Comparison of ENCODE assay signal across 9 cellular contexts in the genomic region with DNA sequence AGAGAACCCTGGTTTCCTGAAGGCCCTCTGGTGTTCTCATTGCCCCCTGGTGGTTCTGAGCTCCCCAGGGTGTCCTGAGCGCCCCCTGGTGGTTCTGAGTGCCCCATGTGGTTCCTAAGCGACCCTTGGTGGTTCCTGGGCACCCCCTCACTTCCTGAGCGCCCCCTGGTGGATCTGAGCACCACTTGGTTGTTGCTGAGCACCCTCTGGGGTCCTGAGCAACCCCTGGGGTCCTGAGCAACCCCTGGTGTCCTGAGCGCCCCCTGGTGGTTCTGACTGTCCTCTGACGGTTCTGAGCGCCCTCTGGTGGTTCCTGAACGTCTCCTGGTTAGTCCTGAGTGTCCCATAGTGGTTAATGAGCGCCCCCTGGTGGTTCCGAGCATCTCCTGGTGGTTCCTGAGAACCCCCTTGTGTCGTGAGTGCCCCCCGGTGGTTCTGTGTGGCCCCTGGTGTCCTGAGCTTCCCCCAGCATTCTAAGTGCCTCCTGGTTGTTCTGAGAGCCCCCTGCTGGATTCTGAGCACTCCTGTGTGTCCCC.
DNase-seq lines count a peak whose midpoint lies in the region; ATAC-seq and TF ChIP-seq lines count a peak whose summit lies in the region.
"Had no signal": no experiment of that assay in that cellular context is flagged by ENCODE, and none has a peak within 500 bp of the region (broad histone marks: within the 10 kb centered on the region; RNA-seq: fewer than 3 reads in every experiment).

No MANE protein-coding gene starts in this region.

- no peaks in the 10 kb centered on the region for H3K4me1 Mint-ChIP-seq in CD4-positive, alpha-beta memory T cell
- no peaks in the 10 kb centered on the region for H3K4me1 Mint-ChIP-seq in natural killer cell

- intact Hi-C loops in CD4-positive, alpha-beta memory T cell (cut with micrococcal nuclease): no loop called here
- intact Hi-C loops in natural killer cell (cut with micrococcal nuclease) (no loop called here), left lung (cut with DNase I) (no loop called here)

- ATAC-seq in natural killer cell: peak in 2 of 3 donors; percentile 38 to 39
- no peak for ATAC-seq in esophagus mucosa
- no peak for ATAC-seq in HG02938 (IDR thresholded peaks at IDR 0.05; ENCODE audit: unreplicated experiment)
- ATAC-seq in HG02973 (IDR thresholded peaks at IDR 0.05; ENCODE audit: unreplicated experiment): no peak
- ATAC-seq in left lung: no peak

- no peaks in the 10 kb centered on the region for H3K9me3 ChIP-seq in CD4-positive, alpha-beta memory T cell (ENCODE audit: control insufficient read depth in 1 of 2, low read length in 2 of 2)
- H3K9me3 ChIP-seq in left lung: no peaks in the 10 kb centered on the region

- H3K36me3 Mint-ChIP-seq in CD4-positive, alpha-beta memory T cell: no peaks in the 10 kb centered on the region
- H3K36me3 Mint-ChIP-seq in natural killer cell: no peaks in the 10 kb centered on the region

- no peak overlapping the region for H3K4me3 Mint-ChIP-seq in CD4-positive, alpha-beta memory T cell
- no peak overlapping the region for H3K4me3 Mint-ChIP-seq in natural killer cell

- no peaks in the 10 kb centered on the region for H3K27me3 ChIP-seq in CD4-positive, alpha-beta memory T cell (ENCODE audit: insufficient read depth, low read length)
- no peaks in the 10 kb centered on the region for H3K27me3 ChIP-seq in left lung

- no peaks in the 10 kb centered on the region for H3K36me3 ChIP-seq in CD4-positive, alpha-beta memory T cell (ENCODE audit: insufficient read depth, low read length)
- H3K36me3 ChIP-seq in left lung: no peaks in the 10 kb centered on the region

- H3K27ac ChIP-seq in CD4-positive, alpha-beta memory T cell (ENCODE audit: low read depth, low read length): no peak overlapping the region
- H3K27ac ChIP-seq in left lung: no peak overlapping the region
- H3K27ac ChIP-seq: skin epidermis had no signal

- no peak overlapping the region for H3K4me3 ChIP-seq in CD4-positive, alpha-beta memory T cell (ENCODE audit: low read length in 2 of 2)
- no peak overlapping the region for H3K4me3 ChIP-seq in left lung
- H3K4me3 ChIP-seq: skin epidermis had no signal

- CTCF ChIA-PET in CD4-positive, alpha-beta memory T cell (lab: Charles Lee; ENCODE audit: partially characterized antibody): no interaction called here
- CTCF ChIA-PET in HEK293T (lab: Yijun Ruan, JAX): interaction anchor here (0.5 kb wide), 1 partner anchor 1032 kb away, joined by 7 read pairs; no protein-coding TSS in a partner anchor

- POLR2A ChIA-PET in CD4-positive, alpha-beta memory T cell (lab: Charles Lee; ENCODE audit: partially characterized antibody): no interaction called here
- POLR2A ChIA-PET in HEK293T (lab: Yijun Ruan, JAX): no interaction called here

- H3K4me1 ChIP-seq in CD4-positive, alpha-beta memory T cell (ENCODE audit: insufficient read depth, low read length): no peaks in the 10 kb centered on the region
- H3K4me1 ChIP-seq in left lung: no peaks in the 10 kb centered on the region

- no peak overlapping the region for H3K27ac Mint-ChIP-seq in CD4-positive, alpha-beta memory T cell
- no peak overlapping the region for H3K27ac Mint-ChIP-seq in natural killer cell

- DNase-seq in CD4-positive, alpha-beta memory T cell: peak in 4 of 5 donors; percentile 27 to 56 (median 28)
- DNase-seq in HEK293T (ENCODE audit: extremely low spot score): peak; percentile 8
- peak; percentile 54 to 59 for DNase-seq in activated CD4-positive, alpha-beta T cell treated with anti-CD3 and anti-CD28 coated beads, Interleukin-2, amount 50 U/mL, for 4 hours
- peak; percentile 29 for DNase-seq in natural killer cell
- no peak for DNase-seq in left lung

- peaks cover 0 to 2% (median 0%) of the 10 kb centered on the region in 8 donors for H3K9me3 Mint-ChIP-seq in CD4-positive, alpha-beta memory T cell
- no peaks in the 10 kb centered on the region for H3K9me3 Mint-ChIP-seq in natural killer cell

- peaks cover 0 to 2% of the 10 kb centered on the region in 2 donors for H3K27me3 Mint-ChIP-seq in CD4-positive, alpha-beta memory T cell
- peaks cover 0 to 8% of the 10 kb centered on the region in 2 donors for H3K27me3 Mint-ChIP-seq in natural killer cell (ENCODE audit: low read depth in 2 of 2)

- TF ChIP-seq CTCF in natural killer cell (IDR thresholded peaks at IDR 0.05) (no peak), left lung (IDR thresholded peaks at IDR 0.05) (no peak)

TF ChIP-seq in HEK293T, 16 proteins besides CTCF, POLR2A, EP300 and RAD21:
- TF ChIP-seq ARNT (IDR thresholded peaks at IDR 0.05): no peak
- TF ChIP-seq LEF1 (IDR thresholded peaks at IDR 0.05; ENCODE audit: borderline replicate concordance): no peak
- no peak for TF ChIP-seq L3MBTL2 (conservative IDR thresholded peaks at IDR 0.05)
- no peak for TF ChIP-seq PKNOX1 (IDR thresholded peaks at IDR 0.05)

Comparison
In these comparisons a context has a peak if more than half of its experiments do, and no peak if none do; other contexts are left out.
1. DNase-seq: peak in CD4-positive, alpha-beta memory T cell (4 of 5), HEK293T (single experiment), activated CD4-positive, alpha-beta T cell treated with anti-CD3 and anti-CD28 coated beads, Interleukin-2, amount 50 U/mL, for 4 hours (2 of 2) and natural killer cell (single experiment); none in left lung (0 of 2).
2. ATAC-seq: peak in natural killer cell (2 of 3); none in esophagus mucosa (single experiment), HG02938 (single experiment), HG02973 (single experiment) and left lung (single experiment).